Comparison of ENCODE assay signal across 2 cellular contexts in genomic region chr9:121200346-121200745, GRCh38.
TF ChIP-seq lines count a peak whose summit lies in the region.

No MANE protein-coding gene starts in this region.

TF ChIP-seq in SK-N-SH, 30 proteins besides CTCF, POLR2A, EP300 and RAD21 (continued from another document):
- no peak for TF ChIP-seq REST (IDR thresholded peaks at IDR 0.05; ENCODE audit: low read depth, low read length)
- no peak for TF ChIP-seq ZBTB33 (IDR thresholded peaks at IDR 0.05; ENCODE audit: borderline replicate concordance, low read depth)
- no peak for TF ChIP-seq IRF3 (IDR thresholded peaks at IDR 0.05; ENCODE audit: low read depth, low read length)
- TF ChIP-seq USF1 (IDR thresholded peaks at IDR 0.05; ENCODE audit: borderline replicate concordance, low read depth), result no peak
- no peak for TF ChIP-seq RXRA (IDR thresholded peaks at IDR 0.05; ENCODE audit: borderline replicate concordance, low read depth)

TF ChIP-seq in SK-N-SH treated with all-trans-retinoic acid at 6 μM for 48 hours, 23 proteins besides CTCF, POLR2A, EP300 and RAD21 (continued from another document):
- TF ChIP-seq POU6F1 (CRISPR knock-in tag; IDR thresholded peaks at IDR 0.05; ENCODE audit: borderline replicate concordance, low read depth) (no peak), PATZ1 (CRISPR knock-in tag; IDR thresholded peaks at IDR 0.05; ENCODE audit: borderline replicate concordance) (no peak), SNAI2 (CRISPR knock-in tag; IDR thresholded peaks at IDR 0.05) (no peak), ARNTL (CRISPR knock-in tag; IDR thresholded peaks at IDR 0.05; ENCODE audit: borderline replicate concordance, low read depth) (no peak), OSR1 (CRISPR knock-in tag; IDR thresholded peaks at IDR 0.05) (no peak), ZC3H10 (CRISPR knock-in tag; IDR thresholded peaks at IDR 0.05) (no peak), ESRRG (CRISPR knock-in tag; IDR thresholded peaks at IDR 0.05) (no peak), ZNF565 (CRISPR knock-in tag; conservative IDR thresholded peaks at IDR 0.05; ENCODE audit: low read depth) (no peak), TCF4 (CRISPR knock-in tag; IDR thresholded peaks at IDR 0.05; ENCODE audit: borderline replicate concordance) (no peak), BACH2 (CRISPR knock-in tag; IDR thresholded peaks at IDR 0.05; ENCODE audit: borderline replicate concordance) (no peak), ZNF8 (CRISPR knock-in tag; IDR thresholded peaks at IDR 0.05) (no peak), TOX (CRISPR knock-in tag; IDR thresholded peaks at IDR 0.05; ENCODE audit: borderline replicate concordance) (no peak), CSRNP3 (CRISPR knock-in tag; IDR thresholded peaks at IDR 0.05) (no peak)
TF ChIP-seq in SK-N-SH treated with all-trans-retinoic acid at 6 μM for 48 hours: peak in this region for 0.
